ENCODE assay signal across 18 cellular contexts in the genomic region with DNA sequence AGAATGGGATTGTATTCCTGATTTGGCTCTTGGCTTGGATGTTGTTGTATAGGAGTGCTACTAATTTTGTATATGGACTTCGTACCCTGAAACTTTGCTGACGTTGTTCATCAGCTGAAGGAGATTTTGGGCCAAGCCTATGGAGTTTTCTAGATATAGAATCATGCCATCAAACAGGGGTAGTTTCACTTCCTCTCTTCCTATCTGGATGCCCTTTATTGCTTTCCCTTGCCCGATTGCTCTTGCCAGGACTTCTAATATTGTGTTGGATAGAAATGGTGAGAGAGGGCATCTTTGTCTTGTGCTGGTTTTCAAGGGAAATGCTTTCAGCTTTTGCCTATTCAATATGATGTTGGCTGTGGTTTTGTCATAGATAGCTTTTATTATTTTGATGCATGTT.
"Had no signal": no experiment of that assay in that cellular context is flagged by ENCODE, and none has a peak within 500 bp of the region (broad histone marks: within the 10 kb centered on the region; RNA-seq: fewer than 3 reads in every experiment).

No MANE protein-coding gene starts in this region.

- H3K27ac ChIP-seq: dorsolateral prefrontal cortex, gastrocnemius medialis, neutrophil, pancreas, right lobe of liver, stomach, thyroid gland, vagina had no signal

- ATAC-seq: gastrocnemius medialis; left ventricle myocardium superior; natural killer cell treated with Interleukin-12 subunit alpha and Interleukin-12 subunit beta and Interleukin-15 and Interleukin-18, amount 100 ng/mL, for 72 hours; pancreas; right lobe of liver; stimulated activated effector memory CD8-positive, alpha-beta T cell treated with anti-CD3 and anti-CD28 coated beads, Interleukin-12 subunit alpha, Interleukin-12 subunit beta, amount 100 ng/mL, for 72 hours had no signal

- H3K27me3 ChIP-seq: dorsolateral prefrontal cortex, gastrocnemius medialis, neutrophil, pancreas, right lobe of liver, stomach, thyroid gland, vagina had no signal

- H3K4me1 ChIP-seq: gastrocnemius medialis, pancreas, right lobe of liver, stomach, thyroid gland, vagina had no signal

- DNase-seq: dorsolateral prefrontal cortex; effector CD4-positive, alpha-beta T cell; gastrocnemius medialis; head of caudate nucleus; left ventricle myocardium superior; pancreas; right lobe of liver; stimulated activated CD4-positive, alpha-beta T cell treated with anti-CD3 and anti-CD28 coated beads, Interleukin-12 subunit alpha, Interleukin-12 subunit beta, amount 100 ng/mL, for 4 hours; stimulated activated CD4-positive, alpha-beta T cell treated with anti-CD3 and anti-CD28 coated beads, Interleukin-1b, Interleukin-23, amount 100 ng/mL, for 48 hours; stimulated activated CD4-positive, alpha-beta T cell treated with anti-CD3 and anti-CD28 coated beads, Interleukin-4, amount 100 ng/mL, for 1 hour; stimulated activated naive CD4-positive, alpha-beta T cell treated with Interleukin-2 at 50 U/mL for 16 hours; stomach; thyroid gland; trophoblast cell had no signal
